1 cellular context compared by ENCODE assay signal in genomic region chr10:75165684-75166622, GRCh38.
TF ChIP-seq lines count a peak whose summit lies in the region.

No MANE protein-coding gene starts in this region.

TF ChIP-seq in SK-N-SH, 30 proteins besides CTCF, POLR2A, EP300 and RAD21 (continued from another document):
- TF ChIP-seq SIN3A (IDR thresholded peaks at IDR 0.05; ENCODE audit: borderline replicate concordance, low read depth, low read length), result no peak
- no peak for TF ChIP-seq PBX3 (IDR thresholded peaks at IDR 0.05)
- no peak for TF ChIP-seq POLR2AphosphoS5 (IDR thresholded peaks at IDR 0.05; ENCODE audit: low read depth, low read length)
- no peak for TF ChIP-seq TAF1 (IDR thresholded peaks at IDR 0.05; ENCODE audit: borderline replicate concordance, low read depth, low read length)
- no peak for TF ChIP-seq GATA2 (CRISPR knock-in tag; IDR thresholded peaks at IDR 0.05)
